Comparison of ENCODE assay signal across 19 cellular contexts in the genomic region with DNA sequence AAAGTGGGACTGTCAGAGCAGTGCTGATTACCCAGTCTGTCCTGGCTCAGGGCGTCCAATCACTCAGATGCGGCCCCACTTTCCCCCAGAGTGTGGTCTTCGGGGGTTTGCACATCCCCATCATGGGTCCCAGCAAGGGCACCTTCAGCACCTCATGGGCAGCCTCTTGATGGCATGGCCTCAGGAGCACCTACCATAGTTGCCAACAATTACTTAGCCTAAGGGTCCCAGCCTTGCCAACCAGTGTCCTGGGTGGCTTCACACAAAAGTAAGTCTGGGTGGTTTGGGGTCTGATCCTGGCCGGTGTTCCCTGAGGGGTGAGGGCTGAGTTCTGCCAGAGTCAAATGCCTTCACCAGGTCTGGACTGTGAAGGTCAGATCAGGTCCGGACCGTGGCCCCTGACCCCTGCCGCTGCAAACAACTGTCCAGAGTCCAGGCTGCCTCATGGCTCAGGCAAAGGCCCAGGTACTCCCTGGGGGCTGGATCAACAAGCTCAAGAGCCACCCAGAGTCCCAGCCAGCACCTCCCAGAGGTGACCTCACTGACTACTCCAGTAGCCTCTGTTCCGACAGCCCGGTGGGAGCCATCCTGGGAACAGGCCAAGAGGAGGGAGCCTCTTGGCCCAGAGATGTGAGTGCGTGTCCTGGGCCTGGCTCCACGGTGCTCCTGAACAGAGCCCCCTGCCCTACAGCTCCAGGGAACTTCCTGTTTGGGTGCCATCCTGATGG.
"Had no signal": no experiment of that assay in that cellular context is flagged by ENCODE, and none has a peak within 500 bp of the region (broad histone marks: within the 10 kb centered on the region; RNA-seq: fewer than 3 reads in every experiment).

No MANE protein-coding gene starts in this region.

- H3K4me3 Mint-ChIP-seq: activated naive CD4-positive, alpha-beta T cell treated with anti-CD3 and anti-CD28 coated beads, Interleukin-2, amount 50 U/mL, for 24 hours; activated T-cell treated with anti-CD3 and anti-CD28 coated beads, Interleukin-2, amount 50 U/mL, for 24 hours; neural crest cell; T-helper 17 cell; type B pancreatic cell had no signal

- H3K27me3 ChIP-seq: brain microvascular endothelial cell, foreskin keratinocyte, left lung had no signal

- H3K4me1 Mint-ChIP-seq: activated naive CD4-positive, alpha-beta T cell treated with anti-CD3 and anti-CD28 coated beads, Interleukin-2, amount 50 U/mL, for 24 hours had no signal

- H3K9me3 Mint-ChIP-seq: activated naive CD4-positive, alpha-beta T cell treated with anti-CD3 and anti-CD28 coated beads, Interleukin-2, amount 50 U/mL, for 24 hours; activated T-cell treated with anti-CD3 and anti-CD28 coated beads, Interleukin-2, amount 50 U/mL, for 24 hours; neural crest cell; type B pancreatic cell had no signal

- DNase-seq: activated CD4-positive, alpha-beta T cell treated with anti-CD3 and anti-CD28 coated beads, Interleukin-2, amount 50 U/mL, for 4 hours; activated CD4-positive, CD25-positive, alpha-beta regulatory T cell; activated effector memory CD4-positive, alpha-beta T cell treated with Interleukin-2 at 50 U/mL for 16 hours; activated T-cell treated with anti-CD3 and anti-CD28 coated beads, Interleukin-2, amount 50 U/mL, for 24 hours; amniotic stem cell; brain microvascular endothelial cell; foreskin keratinocyte; head of caudate nucleus; left lung; mesendoderm; retina; small intestine; substantia nigra; T-helper 17 cell had no signal

- H3K27ac ChIP-seq: brain microvascular endothelial cell, foreskin keratinocyte, left lung, parathyroid adenoma had no signal

- H3K4me1 ChIP-seq: foreskin keratinocyte, parathyroid adenoma had no signal

- H3K27ac Mint-ChIP-seq: activated naive CD4-positive, alpha-beta T cell treated with anti-CD3 and anti-CD28 coated beads, Interleukin-2, amount 50 U/mL, for 24 hours; activated T-cell treated with anti-CD3 and anti-CD28 coated beads, Interleukin-2, amount 50 U/mL, for 24 hours; T-helper 17 cell; type B pancreatic cell had no signal

- ATAC-seq: foreskin keratinocyte, left lung, SK-N-SH treated with all-trans-retinoic acid at 6 μM for 48 hours, T-helper 17 cell had no signal

- H3K36me3 ChIP-seq: brain microvascular endothelial cell, left lung had no signal

- H3K9me3 ChIP-seq: left lung had no signal

- H3K4me3 ChIP-seq: left lung had no signal

- H3K36me3 Mint-ChIP-seq: activated naive CD4-positive, alpha-beta T cell treated with anti-CD3 and anti-CD28 coated beads, Interleukin-2, amount 50 U/mL, for 24 hours; type B pancreatic cell had no signal

- H3K9ac ChIP-seq: parathyroid adenoma had no signal
